ENCODE assay signal across 1 cellular context in genomic region chr2:19989681-19990415, GRCh38.
TF ChIP-seq lines count a peak whose summit lies in the region.

TSS of gene WDR35 (minus strand) at chr2:19990105. CDS start at chr2:19990015, 90 bp downstream.

TF ChIP-seq in HepG2, 621 proteins besides CTCF, POLR2A, EP300 and RAD21 (continued from another document and continues in another):
- peak; percentile 97 for TF ChIP-seq BORCS8-MEF2B (CRISPR knock-in tag; IDR thresholded peaks at IDR 0.05)
- TF ChIP-seq ZBTB42 (CRISPR knock-in tag; IDR thresholded peaks at IDR 0.05) = no peak
- TF ChIP-seq, protein P1, sequence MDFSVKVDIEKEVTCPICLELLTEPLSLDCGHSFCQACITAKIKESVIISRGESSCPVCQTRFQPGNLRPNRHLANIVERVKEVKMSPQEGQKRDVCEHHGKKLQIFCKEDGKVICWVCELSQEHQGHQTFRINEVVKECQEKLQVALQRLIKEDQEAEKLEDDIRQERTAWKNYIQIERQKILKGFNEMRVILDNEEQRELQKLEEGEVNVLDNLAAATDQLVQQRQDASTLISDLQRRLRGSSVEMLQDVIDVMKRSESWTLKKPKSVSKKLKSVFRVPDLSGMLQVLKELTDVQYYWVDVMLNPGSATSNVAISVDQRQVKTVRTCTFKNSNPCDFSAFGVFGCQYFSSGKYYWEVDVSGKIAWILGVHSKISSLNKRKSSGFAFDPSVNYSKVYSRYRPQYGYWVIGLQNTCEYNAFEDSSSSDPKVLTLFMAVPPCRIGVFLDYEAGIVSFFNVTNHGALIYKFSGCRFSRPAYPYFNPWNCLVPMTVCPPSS (IDR thresholded peaks at IDR 0.05) = no peak
- TF ChIP-seq PBX2 (CRISPR knock-in tag; IDR thresholded peaks at IDR 0.05) = no peak
- TF ChIP-seq KMT2B (CRISPR knock-in tag; IDR thresholded peaks at IDR 0.05) = peak; percentile 96
- TF ChIP-seq WIZ (CRISPR knock-in tag; IDR thresholded peaks at IDR 0.05) = no peak
- TF ChIP-seq ZNF644 (CRISPR knock-in tag; IDR thresholded peaks at IDR 0.05; ENCODE audit: low read depth) = 0 out of 2 replicates have a peak, but pooled peaks have one; percentile 3
- TF ChIP-seq ZNF780A (CRISPR knock-in tag; IDR thresholded peaks at IDR 0.05) = peak; percentile 78; the same call in 1 of the 2 replicates
- TF ChIP-seq HNRNPH1 (optimal IDR thresholded peaks at IDR 0.05; ENCODE audit: low read depth, low read length) = no peak
- TF ChIP-seq CREB1 (IDR thresholded peaks at IDR 0.05) = peak; percentile 66
- TF ChIP-seq CREB1 (CRISPR knock-in tag; IDR thresholded peaks at IDR 0.05) = peak; percentile 59; the same call in 1 of the 2 replicates
- TF ChIP-seq, protein P2, sequence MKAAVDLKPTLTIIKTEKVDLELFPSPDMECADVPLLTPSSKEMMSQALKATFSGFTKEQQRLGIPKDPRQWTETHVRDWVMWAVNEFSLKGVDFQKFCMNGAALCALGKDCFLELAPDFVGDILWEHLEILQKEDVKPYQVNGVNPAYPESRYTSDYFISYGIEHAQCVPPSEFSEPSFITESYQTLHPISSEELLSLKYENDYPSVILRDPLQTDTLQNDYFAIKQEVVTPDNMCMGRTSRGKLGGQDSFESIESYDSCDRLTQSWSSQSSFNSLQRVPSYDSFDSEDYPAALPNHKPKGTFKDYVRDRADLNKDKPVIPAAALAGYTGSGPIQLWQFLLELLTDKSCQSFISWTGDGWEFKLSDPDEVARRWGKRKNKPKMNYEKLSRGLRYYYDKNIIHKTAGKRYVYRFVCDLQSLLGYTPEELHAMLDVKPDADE (CRISPR knock-in tag; IDR thresholded peaks at IDR 0.05) = no peak
- peak; percentile 96 for TF ChIP-seq ZNF350 (CRISPR knock-in tag; IDR thresholded peaks at IDR 0.05; ENCODE audit: borderline replicate concordance, low read depth)
- peak; percentile 73; the same call in 1 of the 2 replicates for TF ChIP-seq HNRNPL (IDR thresholded peaks at IDR 0.05; ENCODE audit: low read depth, low read length)
- peak; percentile 51; the same call in 1 of the 2 replicates for TF ChIP-seq ZBTB7B (CRISPR knock-in tag; IDR thresholded peaks at IDR 0.05)
- TF ChIP-seq HOXA5 (CRISPR knock-in tag; IDR thresholded peaks at IDR 0.05) = peak; percentile 91
- TF ChIP-seq GPBP1L1 (CRISPR knock-in tag; IDR thresholded peaks at IDR 0.05) = no peak
- no peak for TF ChIP-seq SOX6 (IDR thresholded peaks at IDR 0.05)
- peak; percentile 83 for TF ChIP-seq SOX6 (CRISPR knock-in tag; IDR thresholded peaks at IDR 0.05)
- TF ChIP-seq, protein P3, sequence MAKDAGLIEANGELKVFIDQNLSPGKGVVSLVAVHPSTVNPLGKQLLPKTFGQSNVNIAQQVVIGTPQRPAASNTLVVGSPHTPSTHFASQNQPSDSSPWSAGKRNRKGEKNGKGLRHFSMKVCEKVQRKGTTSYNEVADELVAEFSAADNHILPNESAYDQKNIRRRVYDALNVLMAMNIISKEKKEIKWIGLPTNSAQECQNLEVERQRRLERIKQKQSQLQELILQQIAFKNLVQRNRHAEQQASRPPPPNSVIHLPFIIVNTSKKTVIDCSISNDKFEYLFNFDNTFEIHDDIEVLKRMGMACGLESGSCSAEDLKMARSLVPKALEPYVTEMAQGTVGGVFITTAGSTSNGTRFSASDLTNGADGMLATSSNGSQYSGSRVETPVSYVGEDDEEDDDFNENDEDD (CRISPR knock-in tag; IDR thresholded peaks at IDR 0.05; ENCODE audit: borderline replicate concordance) = peak; percentile 96
- no peak for TF ChIP-seq ZZZ3 (CRISPR knock-in tag; IDR thresholded peaks at IDR 0.05; ENCODE audit: borderline replicate concordance)
- TF ChIP-seq ZFP36L1 (CRISPR knock-in tag; IDR thresholded peaks at IDR 0.05) = no peak
- peak; percentile 79 for TF ChIP-seq DR1 (CRISPR knock-in tag; IDR thresholded peaks at IDR 0.05)
- TF ChIP-seq NFATC3 (CRISPR knock-in tag; IDR thresholded peaks at IDR 0.05) = peak; percentile 81; the same call in 1 of the 2 replicates
- TF ChIP-seq KAT8 (CRISPR knock-in tag; IDR thresholded peaks at IDR 0.05) = peak; percentile 92
- TF ChIP-seq, protein P4, sequence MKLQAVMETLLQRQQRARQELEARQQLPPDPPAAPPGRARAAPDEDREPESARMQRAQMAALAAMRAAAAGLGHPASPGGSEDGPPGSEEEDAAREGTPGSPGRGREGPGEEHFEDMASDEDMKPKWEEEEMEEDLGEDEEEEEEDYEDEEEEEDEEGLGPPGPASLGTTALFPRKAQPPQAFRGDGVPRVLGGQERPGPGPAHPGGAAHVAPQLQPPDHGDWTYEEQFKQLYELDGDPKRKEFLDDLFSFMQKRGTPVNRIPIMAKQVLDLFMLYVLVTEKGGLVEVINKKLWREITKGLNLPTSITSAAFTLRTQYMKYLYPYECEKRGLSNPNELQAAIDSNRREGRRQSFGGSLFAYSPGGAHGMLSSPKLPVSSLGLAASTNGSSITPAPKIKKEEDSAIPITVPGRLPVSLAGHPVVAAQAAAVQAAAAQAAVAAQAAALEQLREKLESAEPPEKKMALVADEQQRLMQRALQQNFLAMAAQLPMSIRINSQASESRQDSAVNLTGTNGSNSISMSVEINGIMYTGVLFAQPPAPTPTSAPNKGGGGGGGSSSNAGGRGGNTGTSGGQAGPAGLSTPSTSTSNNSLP (IDR thresholded peaks at IDR 0.05; ENCODE audit: low read depth, low read length) = no peak
- peak; percentile 86 for TF ChIP-seq IRF2 (CRISPR knock-in tag; IDR thresholded peaks at IDR 0.05)
- TF ChIP-seq ZFP37 (CRISPR knock-in tag; IDR thresholded peaks at IDR 0.05; ENCODE audit: borderline replicate concordance) = peak; percentile 80
- TF ChIP-seq ZNF768 (CRISPR knock-in tag; IDR thresholded peaks at IDR 0.05) = peak; percentile 60; the same call in 1 of the 2 replicates
- no peak for TF ChIP-seq NFRKB (IDR thresholded peaks at IDR 0.05)
- 0 out of 2 replicates have a peak, but pooled peaks have one; percentile 29 for TF ChIP-seq PAWR (CRISPR knock-in tag; IDR thresholded peaks at IDR 0.05; ENCODE audit: borderline replicate concordance)
- TF ChIP-seq PTBP1 (IDR thresholded peaks at IDR 0.05; ENCODE audit: low read depth, low read length, poor library complexity, severe bottlenecking) = no peak
- no peak for TF ChIP-seq KDM6A (CRISPR knock-in tag; IDR thresholded peaks at IDR 0.05; ENCODE audit: low read depth)
- peak; percentile 94 for TF ChIP-seq TFDP2 (CRISPR knock-in tag; IDR thresholded peaks at IDR 0.05)
- no peak for TF ChIP-seq EHMT2 (IDR thresholded peaks at IDR 0.05; ENCODE audit: borderline replicate concordance, low read depth, low read length)
- peak; percentile 95 for TF ChIP-seq TMF1 (CRISPR knock-in tag; IDR thresholded peaks at IDR 0.05; ENCODE audit: low read depth)
- TF ChIP-seq CAMTA2 (CRISPR knock-in tag; IDR thresholded peaks at IDR 0.05; ENCODE audit: borderline replicate concordance) = peak; percentile 79; the same call in 1 of the 2 replicates
- TF ChIP-seq SRY (CRISPR knock-in tag; IDR thresholded peaks at IDR 0.05) = peak; percentile 63; the same call in 1 of the 2 replicates
- peak; percentile 82 for TF ChIP-seq ZNF296 (CRISPR knock-in tag; conservative IDR thresholded peaks at IDR 0.05)
- peak; percentile 78; the same call in 1 of the 2 replicates for TF ChIP-seq ZNF564 (CRISPR knock-in tag; IDR thresholded peaks at IDR 0.05)
- TF ChIP-seq ATAD3A (CRISPR knock-in tag; IDR thresholded peaks at IDR 0.05) = no peak
- no peak; the same call in 1 of the 2 replicates for TF ChIP-seq IRX3 (CRISPR knock-in tag; IDR thresholded peaks at IDR 0.05; ENCODE audit: borderline replicate concordance, low read depth)
- TF ChIP-seq ZNF34 (CRISPR knock-in tag; IDR thresholded peaks at IDR 0.05; ENCODE audit: borderline replicate concordance) = no peak
- TF ChIP-seq ZFP62 (CRISPR knock-in tag; IDR thresholded peaks at IDR 0.05) = no peak
- TF ChIP-seq YEATS4 (CRISPR knock-in tag; IDR thresholded peaks at IDR 0.05; ENCODE audit: borderline replicate concordance) = peak; percentile 86
- TF ChIP-seq THAP7 (CRISPR knock-in tag; IDR thresholded peaks at IDR 0.05) = peak; percentile 98
- peak; percentile 86 for TF ChIP-seq ZNF317 (CRISPR knock-in tag; IDR thresholded peaks at IDR 0.05)
- TF ChIP-seq ZNF687 (CRISPR knock-in tag; IDR thresholded peaks at IDR 0.05) = peak; percentile 100
- TF ChIP-seq KDM5A (IDR thresholded peaks at IDR 0.05; ENCODE audit: borderline replicate concordance, low read length) = peak; percentile 57; the same call in 1 of the 2 replicates
- TF ChIP-seq NCOA1 (CRISPR knock-in tag; IDR thresholded peaks at IDR 0.05) = peak; percentile 95
- peak; percentile 89 for TF ChIP-seq ZNF891 (CRISPR knock-in tag; IDR thresholded peaks at IDR 0.05)
